8 cellular contexts compared by ENCODE assay signal in the genomic region with DNA sequence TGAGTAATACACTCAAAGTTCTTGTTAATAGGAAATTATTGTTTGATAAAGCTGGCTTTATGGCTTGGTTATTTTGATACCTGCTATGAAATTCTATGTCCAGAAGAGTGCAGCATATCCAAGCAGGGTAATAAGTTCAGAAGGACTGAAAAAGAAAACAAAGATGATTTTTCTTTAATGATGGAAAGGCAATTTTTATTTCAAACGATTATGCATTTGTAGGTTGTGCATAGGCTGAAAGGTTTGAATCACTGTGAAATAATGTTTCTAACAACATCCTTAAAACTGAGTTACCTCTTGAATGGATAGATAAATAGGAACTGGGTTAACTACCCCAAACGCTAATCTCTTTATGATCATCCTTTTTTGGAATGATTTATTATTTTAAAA. TPM values are rescaled to one million over a fixed set of nuclear protein-coding genes. Genes with fewer than 3 reads are reported as not detected.
DNase-seq lines count a peak whose midpoint lies in the region; ATAC-seq, FAIRE-seq and TF ChIP-seq lines count a peak whose summit lies in the region.

No MANE protein-coding gene starts in this region.

- peak overlapping the region; percentile 93 for H3K4me3 Mint-ChIP-seq in activated B cell treated with CpG ODN at 0.5 μM for 24 hours
- H3K4me3 Mint-ChIP-seq in endothelial cell (ENCODE audit: unreplicated experiment) = no peak overlapping the region

- H3K27ac ChIP-seq in suprapubic skin = peak overlapping the region; percentile 99

- peak; percentile 28 for TF ChIP-seq RAD21 in Ishikawa (IDR thresholded peaks at IDR 0.05; ENCODE audit: low read depth)

- intact Hi-C loops in activated B cell treated with CpG ODN at 0.5 μM for 24 hours (cut with micrococcal nuclease) = loop anchor here (1.0 to 5.0 kb wide), 5 partner anchors 44 to 627 kb away; no protein-coding TSS in a partner anchor

- POLR2A ChIA-PET in activated B cell treated with CpG ODN at 0.5 μM for 24 hours (lab: Charles Lee) = interaction anchor here (1.0 to 5.2 kb wide), 8 partner anchors 8 to 416 kb away, joined by 3 to 30 read pairs (median 3); partner anchors contain the start of gene MCM9

- peaks cover 4% of the 10 kb centered on the region for H3K36me3 Mint-ChIP-seq in activated B cell treated with CpG ODN at 0.5 μM for 24 hours (ENCODE audit: low read depth)
- peaks cover 9% of the 10 kb centered on the region for H3K36me3 Mint-ChIP-seq in endothelial cell (ENCODE audit: low read depth, unreplicated experiment)

- FAIRE-seq in D721Med (lab: Jason Lieb, UNC) = no peak
- no peak for FAIRE-seq in GM12892 (lab: Jason Lieb, UNC)

- no peaks in the 10 kb centered on the region for H3K27me3 Mint-ChIP-seq in activated B cell treated with CpG ODN at 0.5 μM for 24 hours
- peaks cover 10% of the 10 kb centered on the region for H3K27me3 Mint-ChIP-seq in endothelial cell (ENCODE audit: unreplicated experiment)

- H3K9me3 Mint-ChIP-seq in activated B cell treated with CpG ODN at 0.5 μM for 24 hours (no peaks in the 10 kb centered on the region), endothelial cell (ENCODE audit: unreplicated experiment) (no peaks in the 10 kb centered on the region)

- CTCF ChIA-PET in activated B cell treated with CpG ODN at 0.5 μM for 24 hours (lab: Charles Lee) = interaction anchor here (0.6 to 1.5 kb wide), 6 partner anchors 11 to 627 kb away, joined by 3 to 7 read pairs (median 3); no protein-coding TSS in a partner anchor

- no peaks in the 10 kb centered on the region for H3K36me3 ChIP-seq in iPS-15b (ENCODE audit: control insufficient read depth, insufficient read depth, low read length)
- no peaks in the 10 kb centered on the region for H3K36me3 ChIP-seq in suprapubic skin

- peak overlapping the region; percentile 68 for H3K4me3 ChIP-seq in iPS-15b (ENCODE audit: low read depth, low read length)
- peak overlapping the region; percentile 89 for H3K4me3 ChIP-seq in suprapubic skin

- 34% methylated on average over 2 of the region's 2 CpGs for WGBS in suprapubic skin

- DNase-seq in D721Med (ENCODE audit: insufficient read length, low spot score) = no peak
- no peak for DNase-seq in activated B cell treated with CpG ODN at 0.5 μM for 24 hours
- no peak for DNase-seq in suprapubic skin (ENCODE audit: low spot score in 2 of 2)
- DNase-seq in GM12892 (ENCODE audit: insufficient read length) = no peak
- no peak for DNase-seq in endothelial cell (ENCODE audit: low spot score)

- no peak for TF ChIP-seq POLR2A in suprapubic skin (IDR thresholded peaks at IDR 0.05)
- no peak for TF ChIP-seq POLR2A in GM12892 (IDR thresholded peaks at IDR 0.05; ENCODE audit: low read depth, low read length)

- H3K27me3 ChIP-seq in iPS-15b (ENCODE audit: control insufficient read depth, insufficient read depth, low read length) = peaks cover 35% of the 10 kb centered on the region
- H3K27me3 ChIP-seq in suprapubic skin = no peaks in the 10 kb centered on the region

- TF ChIP-seq EP300 in Ishikawa (IDR thresholded peaks at IDR 0.05; ENCODE audit: borderline replicate concordance) (no peak), suprapubic skin (IDR thresholded peaks at IDR 0.05) (no peak)

- H3K4me1 ChIP-seq in iPS-15b (ENCODE audit: control insufficient read depth, insufficient read depth, low read length) (peaks cover 8% of the 10 kb centered on the region), suprapubic skin (peaks cover 26% of the 10 kb centered on the region)

- H3K4me1 Mint-ChIP-seq in activated B cell treated with CpG ODN at 0.5 μM for 24 hours (peaks cover 60% of the 10 kb centered on the region), endothelial cell (ENCODE audit: unreplicated experiment) (peaks cover 29% of the 10 kb centered on the region)

- H3K27ac Mint-ChIP-seq in activated B cell treated with CpG ODN at 0.5 μM for 24 hours = peak overlapping the region; percentile 94
- no peak overlapping the region for H3K27ac Mint-ChIP-seq in endothelial cell (ENCODE audit: unreplicated experiment)

- TF ChIP-seq CTCF in D721Med (IDR thresholded peaks at IDR 0.05; ENCODE audit: insufficient read depth, missing control alignments) = peak; percentile 52
- TF ChIP-seq CTCF in activated B cell treated with CpG ODN at 0.5 μM for 24 hours (IDR thresholded peaks at IDR 0.05) = no peak
- peak in 1 of 2 donors; percentile 30 for TF ChIP-seq CTCF in suprapubic skin (IDR thresholded peaks at IDR 0.05)
- no peak for TF ChIP-seq CTCF in endothelial cell (IDR thresholded peaks at IDR 0.05; ENCODE audit: unreplicated experiment)

- H3K9ac ChIP-seq in iPS-15b (ENCODE audit: low read depth, low read length) = no peak overlapping the region

- no peaks in the 10 kb centered on the region for H3K9me3 ChIP-seq in iPS-15b (ENCODE audit: control insufficient read depth, insufficient read depth, low read length)
- H3K9me3 ChIP-seq in suprapubic skin = no peaks in the 10 kb centered on the region

- ATAC-seq in activated B cell treated with CpG ODN at 0.5 μM for 24 hours (ENCODE audit: low read depth) = no peak
- ATAC-seq in GM19455 (IDR thresholded peaks at IDR 0.05; ENCODE audit: unreplicated experiment) = no peak

TF ChIP-seq in Ishikawa, 13 proteins besides CTCF, POLR2A, EP300 and RAD21:
- TF ChIP-seq USF1 (IDR thresholded peaks at IDR 0.05) (no peak), FOXM1 (IDR thresholded peaks at IDR 0.05; ENCODE audit: borderline replicate concordance, low read depth) (no peak), YY1 (IDR thresholded peaks at IDR 0.05; ENCODE audit: low read depth) (no peak), TEAD4 (IDR thresholded peaks at IDR 0.05) (no peak), NFIC (IDR thresholded peaks at IDR 0.05) (no peak), MAX (IDR thresholded peaks at IDR 0.05) (no peak), TCF12 (IDR thresholded peaks at IDR 0.05; ENCODE audit: low read depth) (no peak), CREB1 (IDR thresholded peaks at IDR 0.05; ENCODE audit: low read depth) (no peak), CEBPB (IDR thresholded peaks at IDR 0.05) (no peak), EGR1 (IDR thresholded peaks at IDR 0.05) (no peak), TAF1 (IDR thresholded peaks at IDR 0.05; ENCODE audit: low read depth) (no peak), ZBTB7A (IDR thresholded peaks at IDR 0.05; ENCODE audit: low read depth) (no peak)
- TF ChIP-seq, protein P1, sequence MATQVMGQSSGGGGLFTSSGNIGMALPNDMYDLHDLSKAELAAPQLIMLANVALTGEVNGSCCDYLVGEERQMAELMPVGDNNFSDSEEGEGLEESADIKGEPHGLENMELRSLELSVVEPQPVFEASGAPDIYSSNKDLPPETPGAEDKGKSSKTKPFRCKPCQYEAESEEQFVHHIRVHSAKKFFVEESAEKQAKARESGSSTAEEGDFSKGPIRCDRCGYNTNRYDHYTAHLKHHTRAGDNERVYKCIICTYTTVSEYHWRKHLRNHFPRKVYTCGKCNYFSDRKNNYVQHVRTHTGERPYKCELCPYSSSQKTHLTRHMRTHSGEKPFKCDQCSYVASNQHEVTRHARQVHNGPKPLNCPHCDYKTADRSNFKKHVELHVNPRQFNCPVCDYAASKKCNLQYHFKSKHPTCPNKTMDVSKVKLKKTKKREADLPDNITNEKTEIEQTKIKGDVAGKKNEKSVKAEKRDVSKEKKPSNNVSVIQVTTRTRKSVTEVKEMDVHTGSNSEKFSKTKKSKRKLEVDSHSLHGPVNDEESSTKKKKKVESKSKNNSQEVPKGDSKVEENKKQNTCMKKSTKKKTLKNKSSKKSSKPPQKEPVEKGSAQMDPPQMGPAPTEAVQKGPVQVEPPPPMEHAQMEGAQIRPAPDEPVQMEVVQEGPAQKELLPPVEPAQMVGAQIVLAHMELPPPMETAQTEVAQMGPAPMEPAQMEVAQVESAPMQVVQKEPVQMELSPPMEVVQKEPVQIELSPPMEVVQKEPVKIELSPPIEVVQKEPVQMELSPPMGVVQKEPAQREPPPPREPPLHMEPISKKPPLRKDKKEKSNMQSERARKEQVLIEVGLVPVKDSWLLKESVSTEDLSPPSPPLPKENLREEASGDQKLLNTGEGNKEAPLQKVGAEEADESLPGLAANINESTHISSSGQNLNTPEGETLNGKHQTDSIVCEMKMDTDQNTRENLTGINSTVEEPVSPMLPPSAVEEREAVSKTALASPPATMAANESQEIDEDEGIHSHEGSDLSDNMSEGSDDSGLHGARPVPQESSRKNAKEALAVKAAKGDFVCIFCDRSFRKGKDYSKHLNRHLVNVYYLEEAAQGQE (IDR thresholded peaks at IDR 0.05; ENCODE audit: low read depth) = no peak
TF ChIP-seq in Ishikawa: peak in this region for 0.

RNA-seq across cellular contexts. Expression of gene MAN1A1, which starts 1.4 kb away (rescaled TPM):
- total RNA-seq in activated B cell treated with CpG ODN at 0.5 μM for 24 hours (17.7 and 18.1 TPM in 2 replicates), suprapubic skin (10 to 100 TPM; 17.8 to 34.7 (median 29.9) TPM), endothelial cell (ENCODE audit: unreplicated experiment) (34.4 TPM)
- polyA plus RNA-seq in GM12892 (2012; ENCODE audit: missing spikeins) = 8.2 TPM
